Comparison of ENCODE assay signal across 16 cellular contexts in genomic region chr15:81279621-81280051, GRCh38. TPM values are rescaled to one million over a fixed set of nuclear protein-coding genes. Genes with fewer than 3 reads are reported as not detected.
DNase-seq lines count a peak whose midpoint lies in the region; ATAC-seq and TF ChIP-seq lines count a peak whose summit lies in the region.
"Had no signal": no experiment of that assay in that cellular context is flagged by ENCODE, and none has a peak within 500 bp of the region (broad histone marks: within the 10 kb centered on the region; RNA-seq: fewer than 3 reads in every experiment).

No MANE protein-coding gene starts in this region.

- H3K27me3 ChIP-seq in adipocyte (replicated peaks; ENCODE audit: control insufficient read depth, insufficient read depth, low read length) (no peaks in the 10 kb centered on the region), thyroid gland (no peaks in the 10 kb centered on the region)
- H3K27me3 ChIP-seq: BLaER1, Peyer's patch had no signal

- intact Hi-C loops in thyroid gland (cut with DNase I) = no loop called here

- no peak for TF ChIP-seq POLR2A in thyroid gland (IDR thresholded peaks at IDR 0.05)

- peaks cover 13% of the 10 kb centered on the region for H3K4me1 ChIP-seq in adipocyte (ENCODE audit: control insufficient read depth, insufficient read depth, low read length)
- peaks cover 10 to 30% of the 10 kb centered on the region in 2 donors for H3K4me1 ChIP-seq in thyroid gland

- WGBS in thyroid gland, 2 donors = 31 to 34% methylated on average over 7 of the region's 7 CpGs

- no peak for TF ChIP-seq CTCF in thyroid gland (IDR thresholded peaks at IDR 0.05)

- peak; percentile 58 for DNase-seq in activated effector memory CD4-positive, alpha-beta T cell treated with anti-CD3 and anti-CD28 coated beads, Interleukin-2, amount 50 U/mL, for 16 hours
- no peak for DNase-seq in activated effector memory CD4-positive, alpha-beta T cell treated with Interleukin-2 at 50 U/mL for 16 hours
- DNase-seq in adipocyte (ENCODE audit: low read depth) (peak; percentile 19), left kidney (ENCODE audit: low read depth, low spot score) (peak; percentile 57), thyroid gland (peak; percentile 71 to 76), CD1c-positive myeloid dendritic cell (ENCODE audit: extremely low spot score) (no peak), SIG-M5 (lab: John Stamatoyannopoulos, UW) (no peak)
- DNase-seq: activated naive CD4-positive, alpha-beta T cell treated with anti-CD3 and anti-CD28 coated beads, Interleukin-2, amount 50 U/mL, for 16 hours; GDM1; NCI-H1930; NCI-H446; T-helper 17 cell had no signal

- H3K9ac ChIP-seq in adipocyte (ENCODE audit: low read length) = no peak overlapping the region
- H3K9ac ChIP-seq: BLaER1 had no signal

- ATAC-seq in GM19455 (IDR thresholded peaks at IDR 0.05; ENCODE audit: unreplicated experiment) = no peak
- ATAC-seq: K562, T-helper 17 cell had no signal

- H3K27ac ChIP-seq in thyroid gland = peak overlapping the region in 2 of 3 donors; percentile 42 to 86
- H3K27ac ChIP-seq: BLaER1, Peyer's patch had no signal

- H3K36me3 ChIP-seq in adipocyte (ENCODE audit: control insufficient read depth, insufficient read depth, low read length, severe bottlenecking) = peaks cover 42% of the 10 kb centered on the region
- no peaks in the 10 kb centered on the region for H3K36me3 ChIP-seq in thyroid gland
- H3K36me3 ChIP-seq: BLaER1, Peyer's patch had no signal

- H3K9me3 ChIP-seq in adipocyte (ENCODE audit: control insufficient read depth, low read length) (peaks cover 14% of the 10 kb centered on the region), thyroid gland (no peaks in the 10 kb centered on the region)
- H3K9me3 ChIP-seq: Peyer's patch had no signal

- H3K4me3 ChIP-seq in adipocyte (ENCODE audit: low read length) (no peak overlapping the region), thyroid gland (replicated peaks in 1 of 3) (no peak overlapping the region)
- H3K4me3 ChIP-seq: BLaER1, K562, Peyer's patch had no signal

RNA-seq across cellular contexts. Expression of gene STARD5, which starts 44.3 kb away (rescaled TPM):
- total RNA-seq in thyroid gland = 10 to 100 TPM in 1 of 4 donors, 1 to 10 TPM in 3; 1.5 to 11.3 (median 8.5) TPM

Comparison
In these comparisons a context has a peak if more than half of its experiments do, and no peak if none do; other contexts are left out.
1. DNase-seq: peak in activated effector memory CD4-positive, alpha-beta T cell treated with anti-CD3 and anti-CD28 coated beads, Interleukin-2, amount 50 U/mL, for 16 hours (single experiment), adipocyte (single experiment), left kidney (single experiment) and thyroid gland (2 of 2); none in activated effector memory CD4-positive, alpha-beta T cell treated with Interleukin-2 at 50 U/mL for 16 hours (single experiment), CD1c-positive myeloid dendritic cell (single experiment) and SIG-M5 (single experiment).